Comparison of ENCODE assay signal across 11 cellular contexts in genomic region chrX:85109235-85109634, GRCh38.
A peak's percentile ranks its signal among the peaks of the same experiment; 100 is the strongest.
DNase-seq lines count a peak whose midpoint lies in the region; ATAC-seq and TF ChIP-seq lines count a peak whose summit lies in the region.
"Had no signal": no experiment of that assay in that cellular context is flagged by ENCODE, and none has a peak within 500 bp of the region (broad histone marks: within the 10 kb centered on the region; RNA-seq: fewer than 3 reads in every experiment).

No MANE protein-coding gene starts in this region.

- in situ Hi-C loops in astrocyte of the spinal cord (cut with HindIII; ENCODE audit: low sequenced_read_pairs): no loop called here

- intact Hi-C loops in prostate gland (cut with DNase I): no loop called here

- ATAC-seq in HG03354 (IDR thresholded peaks at IDR 0.05; ENCODE audit: poor library complexity, severe bottlenecking, unreplicated experiment): peak; percentile 87
- ATAC-seq in HG02840 (IDR thresholded peaks at IDR 0.05; ENCODE audit: low FRiP score, unreplicated experiment): no peak

- H3K36me3 ChIP-seq in prostate gland: no peaks in the 10 kb centered on the region
- H3K36me3 ChIP-seq: thoracic aorta had no signal

- no peaks in the 10 kb centered on the region for H3K9me3 ChIP-seq in prostate gland
- H3K9me3 ChIP-seq: thoracic aorta had no signal

- H3K4me3 ChIP-seq in astrocyte of the spinal cord (ENCODE audit: low read depth, low read length) (no peak overlapping the region), retinal pigment epithelial cell (ENCODE audit: low read length) (no peak overlapping the region), prostate gland (no peak overlapping the region)
- H3K4me3 ChIP-seq: thoracic aorta had no signal

- no peaks in the 10 kb centered on the region for H3K4me1 ChIP-seq in prostate gland (replicated peaks)

- DNase-seq in NCI-H524 (lab: John Stamatoyannopoulos, UW) (peak; percentile 22 to 53), NCI-H524 treated with DMSO at 0.1 percent for 48 hours (lab: John Stamatoyannopoulos, UW) (no peak), astrocyte of the spinal cord (ENCODE audit: low read depth, low spot score) (no peak), retinal pigment epithelial cell (ENCODE audit: low read depth) (no peak), prostate gland (ENCODE audit: low spot score) (no peak)
- DNase-seq in stimulated activated naive CD4-positive, alpha-beta T cell treated with Interleukin-2 at 50 U/mL for 16 hours (lab: John Stamatoyannopoulos, UW): no peak
- DNase-seq: C1 segment of cervical spinal cord, T1000 had no signal

- H3K27me3 ChIP-seq in prostate gland (replicated peaks; ENCODE audit: insufficient read depth): no peaks in the 10 kb centered on the region

- TF ChIP-seq POLR2A in prostate gland (IDR thresholded peaks at IDR 0.05): no peak

- H3K27ac ChIP-seq in prostate gland: no peak overlapping the region
- H3K27ac ChIP-seq: thoracic aorta had no signal

- 65% methylated on average over 8 of the region's 8 CpGs for WGBS in prostate gland

- peak; percentile 49 for TF ChIP-seq CTCF in astrocyte of the spinal cord (IDR thresholded peaks at IDR 0.05; ENCODE audit: low read depth, low read length)
- TF ChIP-seq CTCF in retinal pigment epithelial cell (conservative IDR thresholded peaks at IDR 0.05; ENCODE audit: low read depth, low read length): peak; percentile 40
- TF ChIP-seq CTCF in prostate gland (IDR thresholded peaks at IDR 0.05): no peak

Comparison
In these comparisons a context has a peak if more than half of its experiments do, and no peak if none do; other contexts are left out.
1. DNase-seq: peak in NCI-H524 (2 of 2); none in NCI-H524 treated with DMSO at 0.1 percent for 48 hours (single experiment), astrocyte of the spinal cord (single experiment), retinal pigment epithelial cell (single experiment), stimulated activated naive CD4-positive, alpha-beta T cell treated with Interleukin-2 at 50 U/mL for 16 hours (single experiment) and prostate gland (single experiment).
2. CTCF ChIP-seq: peak in astrocyte of the spinal cord (single experiment) and retinal pigment epithelial cell (single experiment); none in prostate gland (0 of 4).